Comparison of ENCODE assay signal across 21 cellular contexts in the genomic region with DNA sequence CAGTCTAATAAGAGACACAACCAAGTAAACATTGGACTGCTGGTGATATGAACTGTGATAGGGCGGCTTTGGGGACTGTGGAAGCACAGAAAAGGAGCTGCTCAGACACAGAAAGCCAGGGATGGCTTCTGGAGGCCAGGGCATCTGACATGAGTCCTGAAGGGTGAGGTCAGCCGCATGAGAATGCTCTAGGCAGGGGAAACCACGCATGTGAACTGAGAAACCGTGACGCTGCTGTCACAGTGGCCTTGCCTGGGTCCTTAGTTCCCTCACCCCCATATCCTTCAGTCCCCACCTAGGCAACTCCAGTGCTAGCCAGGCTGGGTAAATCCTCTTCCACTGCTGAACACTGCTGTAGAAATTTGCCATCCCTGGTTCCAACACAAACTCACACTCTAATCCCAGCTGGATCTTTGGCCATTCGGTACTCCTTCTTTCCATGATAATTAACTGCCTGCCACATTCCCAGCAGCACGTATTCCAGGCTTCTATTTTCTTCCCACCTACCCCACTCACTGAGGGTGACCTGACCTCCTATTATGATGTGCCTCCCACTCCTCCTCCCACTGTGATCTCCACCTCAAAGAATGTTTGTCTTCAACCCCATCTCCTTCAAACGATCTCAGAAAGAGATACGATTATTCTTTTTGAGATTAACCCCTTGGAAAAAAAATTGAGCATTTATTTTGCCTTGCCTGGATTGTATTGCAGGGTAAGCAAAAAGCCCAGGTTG. TPM values are rescaled to one million over a fixed set of nuclear protein-coding genes. Genes with fewer than 3 reads are reported as not detected.
A peak's percentile ranks its signal among the peaks of the same experiment; 100 is the strongest.
DNase-seq lines count a peak whose midpoint lies in the region; ATAC-seq, FAIRE-seq and TF ChIP-seq lines count a peak whose summit lies in the region.
"Had no signal": no experiment of that assay in that cellular context is flagged by ENCODE, and none has a peak within 500 bp of the region (broad histone marks: within the 10 kb centered on the region; RNA-seq: fewer than 3 reads in every experiment).

No MANE protein-coding gene starts in this region.

- H3K4me3 ChIP-seq in GM12865 (ENCODE audit: low read depth, low read length) (no peak overlapping the region), OCI-LY3 (ENCODE audit: low read length) (no peak overlapping the region)
- H3K4me3 ChIP-seq: Peyer's patch had no signal

- H3K9ac ChIP-seq in OCI-LY3 (ENCODE audit: low read length): peak overlapping the region; percentile 73

- H3K27me3 ChIP-seq in OCI-LY3 (ENCODE audit: low read depth, low read length): no peaks in the 10 kb centered on the region
- H3K27me3 ChIP-seq: BE2C, Peyer's patch had no signal

- no peak overlapping the region for H3K27ac Mint-ChIP-seq in natural killer cell treated with Interleukin-12 subunit alpha and Interleukin-12 subunit beta and Interleukin-15 and Interleukin-18, amount 100 ng/mL, for 72 hours
- H3K27ac Mint-ChIP-seq: HFFc6 had no signal

- ATAC-seq in natural killer cell treated with Interleukin-12 subunit alpha and Interleukin-12 subunit beta and Interleukin-15 and Interleukin-18, amount 100 ng/mL, for 72 hours: no peak
- no peak for ATAC-seq in HG02571 (IDR thresholded peaks at IDR 0.05; ENCODE audit: unreplicated experiment)
- ATAC-seq: SK-N-SH treated with all-trans-retinoic acid at 6 μM for 48 hours had no signal

- H3K27ac ChIP-seq in OCI-LY3 (ENCODE audit: low read length): peak overlapping the region; percentile 96
- H3K27ac ChIP-seq: HL-60, Peyer's patch had no signal

- no peaks in the 10 kb centered on the region for H3K79me2 ChIP-seq in OCI-LY3 (ENCODE audit: low read length)

- DNase-seq in GM12865 (ENCODE audit: low read depth) (peak; percentile 59), GM19239 (ENCODE audit: insufficient read length, low spot score) (no peak), GM19240 (ENCODE audit: insufficient read length, low spot score) (no peak), HEK293T (ENCODE audit: extremely low spot score) (no peak)
- no peak for DNase-seq in natural killer cell treated with Interleukin-12 subunit alpha and Interleukin-12 subunit beta and Interleukin-15 and Interleukin-18, amount 100 ng/mL, for 72 hours (ENCODE audit: low spot score)
- DNase-seq: BE2C, DMS79, HFFc6, KG1, NCI-H1105 treated with DMSO at 0.1 percent for 48 hours, NCI-H1694 treated with DMSO at 0.1 percent for 48 hours, NCI-H2081 treated with DMSO at 0.1 percent for 48 hours, NCI-H2171 treated with DMSO at 0.1 percent for 48 hours, NCI-H524 treated with DMSO at 0.1 percent for 48 hours, NCI-H82, Peyer's patch had no signal

- CTCF ChIA-PET in HEK293T (lab: Yijun Ruan, JAX): no interaction called here

- peaks cover 0 to 17% of the 10 kb centered on the region in 2 donors for H3K27me3 Mint-ChIP-seq in natural killer cell treated with Interleukin-12 subunit alpha and Interleukin-12 subunit beta and Interleukin-15 and Interleukin-18, amount 100 ng/mL, for 72 hours

- no peak overlapping the region for H2AFZ ChIP-seq in OCI-LY3 (ENCODE audit: low read depth, low read length)

- peak; percentile 79 for FAIRE-seq in GM19239 (lab: Jason Lieb, UNC)
- FAIRE-seq: H54 had no signal

- H3K4me3 Mint-ChIP-seq in natural killer cell treated with Interleukin-12 subunit alpha and Interleukin-12 subunit beta and Interleukin-15 and Interleukin-18, amount 100 ng/mL, for 72 hours: peak overlapping the region; percentile 18
- H3K4me3 Mint-ChIP-seq: HFFc6 had no signal

- H3K9me3 Mint-ChIP-seq in natural killer cell treated with Interleukin-12 subunit alpha and Interleukin-12 subunit beta and Interleukin-15 and Interleukin-18, amount 100 ng/mL, for 72 hours: no peaks in the 10 kb centered on the region

- H3K36me3 Mint-ChIP-seq in natural killer cell treated with Interleukin-12 subunit alpha and Interleukin-12 subunit beta and Interleukin-15 and Interleukin-18, amount 100 ng/mL, for 72 hours: no peaks in the 10 kb centered on the region

- peaks cover 85% of the 10 kb centered on the region for H3K4me1 ChIP-seq in OCI-LY3 (ENCODE audit: low read length)

- TF ChIP-seq CTCF in GM12865 (IDR thresholded peaks at IDR 0.05; ENCODE audit: insufficient read depth, low read depth, low read length, missing control alignments) (no peak), OCI-LY3 (IDR thresholded peaks at IDR 0.05; ENCODE audit: low read depth, low read length) (no peak)

- no peaks in the 10 kb centered on the region for H3K9me3 ChIP-seq in OCI-LY3 (ENCODE audit: insufficient read depth, low read length)
- H3K9me3 ChIP-seq: BE2C had no signal

- POLR2A ChIA-PET in HEK293T (lab: Yijun Ruan, JAX): no interaction called here

- peak overlapping the region; percentile 70 for H3K4me2 ChIP-seq in OCI-LY3 (ENCODE audit: low read length)

- peaks cover 33 to 52% of the 10 kb centered on the region in 2 donors for H3K4me1 Mint-ChIP-seq in natural killer cell treated with Interleukin-12 subunit alpha and Interleukin-12 subunit beta and Interleukin-15 and Interleukin-18, amount 100 ng/mL, for 72 hours (ENCODE audit: low read depth in 2 of 2)

- H3K36me3 ChIP-seq in OCI-LY3 (replicated peaks; ENCODE audit: low read depth, low read length): no peaks in the 10 kb centered on the region
- H3K36me3 ChIP-seq: BE2C, Peyer's patch had no signal

- no peaks in the 10 kb centered on the region for H4K20me1 ChIP-seq in OCI-LY3 (ENCODE audit: insufficient read depth, low read length)

TF ChIP-seq in HEK293T, 16 proteins besides CTCF, POLR2A, EP300 and RAD21:
- no peak for TF ChIP-seq SUZ12 (IDR thresholded peaks at IDR 0.05)
- no peak for TF ChIP-seq ZNF384 (IDR thresholded peaks at IDR 0.05)
- no peak for TF ChIP-seq FOXM1 (IDR thresholded peaks at IDR 0.05; ENCODE audit: borderline replicate concordance)
- TF ChIP-seq PKNOX1 (IDR thresholded peaks at IDR 0.05): no peak
- TF ChIP-seq L3MBTL2 (conservative IDR thresholded peaks at IDR 0.05): no peak
- no peak for TF ChIP-seq ELF4 (IDR thresholded peaks at IDR 0.05)
- no peak for TF ChIP-seq HDGF (IDR thresholded peaks at IDR 0.05; ENCODE audit: borderline replicate concordance)
- no peak for TF ChIP-seq BHLHE40 (IDR thresholded peaks at IDR 0.05; ENCODE audit: borderline replicate concordance)
- TF ChIP-seq CTBP1 (IDR thresholded peaks at IDR 0.05; ENCODE audit: borderline replicate concordance): no peak
- no peak for TF ChIP-seq FOXA1 (IDR thresholded peaks at IDR 0.05)
- TF ChIP-seq ARNT (IDR thresholded peaks at IDR 0.05): no peak
- no peak for TF ChIP-seq SP1 (IDR thresholded peaks at IDR 0.05)
TF ChIP-seq in HEK293T: peak in this region for 0.

RNA-seq across cellular contexts. Expression of gene CRYGS, which starts 31.4 kb away (rescaled TPM):
- total RNA-seq in natural killer cell treated with Interleukin-12 subunit alpha and Interleukin-12 subunit beta and Interleukin-15 and Interleukin-18, amount 100 ng/mL, for 72 hours: 1 to 10 TPM; 4.5 to 5.7 TPM

RNA-seq across cellular contexts. Expression of gene TBCCD1, which starts 54.4 kb away (rescaled TPM):
- total RNA-seq in natural killer cell treated with Interleukin-12 subunit alpha and Interleukin-12 subunit beta and Interleukin-15 and Interleukin-18, amount 100 ng/mL, for 72 hours: 10 to 100 TPM; 16.3 to 21.8 TPM

RNA-seq across cellular contexts. Expression of gene DNAJB11, which starts 57.8 kb away (rescaled TPM):
- 10 to 100 TPM; 84.2 to 99.6 TPM for total RNA-seq in natural killer cell treated with Interleukin-12 subunit alpha and Interleukin-12 subunit beta and Interleukin-15 and Interleukin-18, amount 100 ng/mL, for 72 hours
